In the genomic region with DNA sequence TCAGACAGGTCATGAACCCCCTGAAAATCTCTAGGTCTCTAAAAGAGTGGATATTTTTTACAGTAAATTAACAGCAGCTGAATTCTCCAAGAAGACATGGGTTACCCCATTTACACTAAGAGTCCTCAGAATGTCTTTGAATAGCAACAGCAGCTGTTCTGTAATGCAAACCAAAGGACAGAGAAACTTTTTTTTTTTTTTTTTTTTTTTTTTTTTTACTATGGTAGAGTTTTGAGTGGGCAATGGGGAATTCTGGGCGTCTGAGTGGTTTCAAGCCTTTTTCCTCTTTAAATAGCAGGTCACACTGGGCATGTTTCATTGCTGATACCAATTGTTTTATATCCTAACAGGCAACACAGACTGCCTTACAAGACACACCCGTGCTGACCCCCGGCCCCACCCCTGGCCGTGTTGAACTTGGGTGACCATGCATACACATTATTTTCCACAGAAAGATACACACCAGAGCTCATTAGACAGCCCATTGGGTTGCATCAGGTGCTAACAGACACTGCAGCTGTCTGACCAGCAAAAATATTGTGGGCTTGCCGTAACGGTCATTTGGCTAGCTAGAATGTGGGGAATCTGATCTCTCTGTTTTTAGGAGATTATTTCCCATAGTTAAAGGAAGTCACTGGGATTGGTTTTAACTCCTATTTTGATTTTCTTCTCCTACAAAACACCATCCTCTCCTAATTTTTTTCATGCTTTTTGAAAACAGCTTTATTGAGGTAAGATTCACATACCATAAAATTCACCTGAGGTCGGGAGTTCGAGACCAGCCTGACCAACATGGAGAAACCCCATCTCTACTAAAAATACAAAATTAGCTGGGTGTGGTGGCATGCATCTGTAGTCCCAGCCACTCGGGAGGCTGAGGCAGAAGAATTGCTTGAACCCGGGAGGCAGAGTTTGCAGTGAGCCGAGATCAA, we compare ENCODE assay signal across 17 cellular contexts. TPM values are rescaled to one million over a fixed set of nuclear protein-coding genes. Genes with fewer than 3 reads are reported as not detected.
A peak's percentile ranks its signal among the peaks of the same experiment; 100 is the strongest.
DNase-seq lines count a peak whose midpoint lies in the region; ATAC-seq and TF ChIP-seq lines count a peak whose summit lies in the region.
"Had no signal": no experiment of that assay in that cellular context is flagged by ENCODE, and none has a peak within 500 bp of the region (broad histone marks: within the 10 kb centered on the region; RNA-seq: fewer than 3 reads in every experiment).

No MANE protein-coding gene starts in this region.

- H3K4me1 Mint-ChIP-seq in activated T-helper 2 cell treated with anti-CD3 and anti-CD28 coated beads, Interferon-gamma antibody, Interleukin-2, Interleukin-4, amounts not matched to agents 10 μg/mL and 5 μg/mL and 100 μg/mL, durations not matched to agents 14 hours and 24 hours and 36 hours (ENCODE audit: low read depth): no peaks in the 10 kb centered on the region
- H3K4me1 Mint-ChIP-seq: activated naive CD8-positive, alpha-beta T cell treated with anti-CD3 and anti-CD28 coated beads for 36 hours had no signal

- H3K4me3 ChIP-seq in GM12864 (ENCODE audit: low read depth, low read length): no peak overlapping the region
- H3K4me3 ChIP-seq: colonic mucosa, skin epidermis, upper lobe of left lung had no signal

- DNase-seq in GM12864 (ENCODE audit: low read depth) (peak; percentile 57), GM20000 (ENCODE audit: low spot score) (peak; percentile 79), kidney tubule cell (ENCODE audit: low spot score) (peak; percentile 63), NCI-H345 (lab: John Stamatoyannopoulos, UW) (no peak), T-helper 1 cell (no peak), SKM-1 treated with dmso at 0.1 percent for 144 hours (lab: John Stamatoyannopoulos, UW; ENCODE audit: unreplicated experiment) (no peak)
- no peak for DNase-seq in activated T-helper 2 cell treated with anti-CD3 and anti-CD28 coated beads, Interferon-gamma antibody, Interleukin-2, Interleukin-4, amounts not matched to agents 10 μg/mL and 5 μg/mL and 100 μg/mL, durations not matched to agents 14 hours and 24 hours and 36 hours (ENCODE audit: low spot score)
- DNase-seq: activated naive CD8-positive, alpha-beta T cell treated with anti-CD3 and anti-CD28 coated beads for 36 hours; colonic mucosa; immature natural killer cell; NCI-H2081; PC-3 had no signal

- peak; percentile 62 for ATAC-seq in HG03135 (IDR thresholded peaks at IDR 0.05; ENCODE audit: unreplicated experiment)
- ATAC-seq: natural killer cell treated with Interleukin-12 subunit alpha and Interleukin-12 subunit beta and Interleukin-15 and Interleukin-18, amount 100 ng/mL, for 72 hours; PC-3 had no signal

- peaks cover 11% of the 10 kb centered on the region for H3K27me3 Mint-ChIP-seq in activated T-helper 2 cell treated with anti-CD3 and anti-CD28 coated beads, Interferon-gamma antibody, Interleukin-2, Interleukin-4, amounts not matched to agents 10 μg/mL and 5 μg/mL and 100 μg/mL, durations not matched to agents 14 hours and 24 hours and 36 hours (ENCODE audit: low read depth)

- intact Hi-C loops in activated T-helper 2 cell treated with anti-CD3 and anti-CD28 coated beads, Interferon-gamma antibody, Interleukin-2, Interleukin-4, amounts not matched to agents 10 μg/mL and 5 μg/mL and 100 μg/mL, durations not matched to agents 14 hours and 24 hours and 36 hours (cut with micrococcal nuclease): no loop called here

- H3K36me3 Mint-ChIP-seq in activated T-helper 2 cell treated with anti-CD3 and anti-CD28 coated beads, Interferon-gamma antibody, Interleukin-2, Interleukin-4, amounts not matched to agents 10 μg/mL and 5 μg/mL and 100 μg/mL, durations not matched to agents 14 hours and 24 hours and 36 hours (ENCODE audit: low read depth): no peaks in the 10 kb centered on the region
- H3K36me3 Mint-ChIP-seq: activated naive CD8-positive, alpha-beta T cell treated with anti-CD3 and anti-CD28 coated beads for 36 hours; natural killer cell treated with Interleukin-12 subunit alpha and Interleukin-12 subunit beta and Interleukin-15 and Interleukin-18, amount 100 ng/mL, for 72 hours had no signal

- H3K27ac Mint-ChIP-seq in activated T-helper 2 cell treated with anti-CD3 and anti-CD28 coated beads, Interferon-gamma antibody, Interleukin-2, Interleukin-4, amounts not matched to agents 10 μg/mL and 5 μg/mL and 100 μg/mL, durations not matched to agents 14 hours and 24 hours and 36 hours: no peak overlapping the region
- H3K27ac Mint-ChIP-seq: activated naive CD8-positive, alpha-beta T cell treated with anti-CD3 and anti-CD28 coated beads for 36 hours; immature natural killer cell; natural killer cell treated with Interleukin-12 subunit alpha and Interleukin-12 subunit beta and Interleukin-15 and Interleukin-18, amount 100 ng/mL, for 72 hours; T-helper 2 cell treated with Interferon-gamma antibody and Interleukin-4, amounts not matched to agents 5 μg/mL and 100 μg/mL, for 36 hours had no signal

- no peaks in the 10 kb centered on the region for H3K9me3 Mint-ChIP-seq in activated T-helper 2 cell treated with anti-CD3 and anti-CD28 coated beads, Interferon-gamma antibody, Interleukin-2, Interleukin-4, amounts not matched to agents 10 μg/mL and 5 μg/mL and 100 μg/mL, durations not matched to agents 14 hours and 24 hours and 36 hours
- H3K9me3 Mint-ChIP-seq: natural killer cell treated with Interleukin-12 subunit alpha and Interleukin-12 subunit beta and Interleukin-15 and Interleukin-18, amount 100 ng/mL, for 72 hours; T-helper 2 cell treated with Interferon-gamma antibody and Interleukin-4, amounts not matched to agents 5 μg/mL and 100 μg/mL, for 36 hours had no signal

- H3K4me3 Mint-ChIP-seq in activated T-helper 2 cell treated with anti-CD3 and anti-CD28 coated beads, Interferon-gamma antibody, Interleukin-2, Interleukin-4, amounts not matched to agents 10 μg/mL and 5 μg/mL and 100 μg/mL, durations not matched to agents 14 hours and 24 hours and 36 hours (ENCODE audit: low read depth): no peak overlapping the region
- H3K4me3 Mint-ChIP-seq: activated naive CD8-positive, alpha-beta T cell treated with anti-CD3 and anti-CD28 coated beads for 36 hours; immature natural killer cell; natural killer cell treated with Interleukin-12 subunit alpha and Interleukin-12 subunit beta and Interleukin-15 and Interleukin-18, amount 100 ng/mL, for 72 hours; T-helper 2 cell treated with Interferon-gamma antibody and Interleukin-4, amounts not matched to agents 5 μg/mL and 100 μg/mL, for 36 hours had no signal

- TF ChIP-seq CTCF in GM12864 (IDR thresholded peaks at IDR 0.05; ENCODE audit: low read depth, low read length, missing control alignments): no peak
- TF ChIP-seq CTCF in GM20000 (IDR thresholded peaks at IDR 0.05; ENCODE audit: extremely low read depth, missing control alignments): no peak

RNA-seq across cellular contexts. Expression of a gene that starts 26.7 kb away (rescaled TPM):
- total RNA-seq in activated T-helper 2 cell treated with anti-CD3 and anti-CD28 coated beads, Interferon-gamma antibody, Interleukin-2, Interleukin-4, amounts not matched to agents 10 μg/mL and 5 μg/mL and 100 μg/mL, durations not matched to agents 14 hours and 24 hours and 36 hours: 1,053 and 1,062 TPM in 2 replicates

Comparison
In these comparisons a context has a peak if more than half of its experiments do, and no peak if none do; other contexts are left out.
1. DNase-seq: peak in GM12864 (single experiment), GM20000 (single experiment) and kidney tubule cell (single experiment); none in NCI-H345 (single experiment), T-helper 1 cell (0 of 5), SKM-1 treated with dmso at 0.1 percent for 144 hours (single experiment) and activated T-helper 2 cell treated with anti-CD3 and anti-CD28 coated beads, Interferon-gamma antibody, Interleukin-2, Interleukin-4, amounts not matched to agents 10 μg/mL and 5 μg/mL and 100 μg/mL, durations not matched to agents 14 hours and 24 hours and 36 hours (single experiment).